In genomic region chr12:45721374-45721773, GRCh38 we compare ENCODE assay signal across 33 cellular contexts. TPM values are rescaled to one million over a fixed set of nuclear protein-coding genes. Genes with fewer than 3 reads are reported as not detected.
DNase-seq lines count a peak whose midpoint lies in the region; ATAC-seq and TF ChIP-seq lines count a peak whose summit lies in the region.
"Had no signal": no experiment of that assay in that cellular context is flagged by ENCODE, and none has a peak within 500 bp of the region (broad histone marks: within the 10 kb centered on the region; RNA-seq: fewer than 3 reads in every experiment).

No MANE protein-coding gene starts in this region.

- intact Hi-C loops in natural killer cell (cut with micrococcal nuclease), result no loop called here

- DNase-seq in activated naive CD8-positive, alpha-beta T cell treated with anti-CD3 and anti-CD28 coated beads for 36 hours, result no peak
- no peak for DNase-seq in activated naive CD8-positive, alpha-beta T cell treated with anti-CD3 and anti-CD28 coated beads, Interleukin-2, amount 50 U/mL, for 24 hours
- no peak for DNase-seq in natural killer cell
- no peak for DNase-seq in hypothalamus (lab: John Stamatoyannopoulos, UW)
- DNase-seq in caudate nucleus (lab: John Stamatoyannopoulos, UW), result no peak
- DNase-seq in RPMI8226, result no peak
- DNase-seq: activated CD4-positive, alpha-beta T cell treated with anti-CD3 and anti-CD28 coated beads, Interleukin-2, amount 50 U/mL, for 48 hours; activated naive CD4-positive, alpha-beta T cell treated with anti-CD3 and anti-CD28 coated beads, Interleukin-2, amount 10 ng/mL, durations not matched to agents 7 days and 5 days; anterior cingulate cortex; DMS 273 treated with DMSO at 0.1 percent for 48 hours; effector memory CD4-positive, alpha-beta T cell; erythroblast; H7; head of caudate nucleus; KBM-7; left ventricle myocardium superior; NCI-H1105; NCI-H187 treated with DMSO at 0.1 percent for 48 hours; NCI-H2171; NCI-H510A; PC-3; SK-N-SH; stimulated activated CD4-positive, alpha-beta T cell treated with anti-CD3 and anti-CD28 coated beads, Interleukin-4, amount 100 ng/mL, for 24 hours; substantia nigra; T-helper 2 cell had no signal

- H3K4me1 Mint-ChIP-seq in activated naive CD8-positive, alpha-beta T cell (ENCODE audit: low read depth), result peaks cover 69% of the 10 kb centered on the region
- H3K4me1 Mint-ChIP-seq in activated naive CD8-positive, alpha-beta T cell treated with anti-CD3 and anti-CD28 coated beads for 36 hours, result peaks cover 47% of the 10 kb centered on the region
- H3K4me1 Mint-ChIP-seq in activated naive CD8-positive, alpha-beta T cell treated with anti-CD3 and anti-CD28 coated beads, Interleukin-2, amount 50 U/mL, for 24 hours, result peaks cover 63% of the 10 kb centered on the region
- H3K4me1 Mint-ChIP-seq in natural killer cell, result peaks cover 60 to 78% of the 10 kb centered on the region in 2 donors

- H3K4me3 Mint-ChIP-seq in activated naive CD8-positive, alpha-beta T cell, result peak overlapping the region; percentile 14
- H3K4me3 Mint-ChIP-seq in activated naive CD8-positive, alpha-beta T cell treated with anti-CD3 and anti-CD28 coated beads for 36 hours, result no peak overlapping the region
- peak overlapping the region; percentile 34 for H3K4me3 Mint-ChIP-seq in activated naive CD8-positive, alpha-beta T cell treated with anti-CD3 and anti-CD28 coated beads, Interleukin-2, amount 50 U/mL, for 24 hours
- H3K4me3 Mint-ChIP-seq in natural killer cell, result peak overlapping the region; percentile 51
- H3K4me3 Mint-ChIP-seq: activated naive CD4-positive, alpha-beta T cell treated with anti-CD3 and anti-CD28 coated beads, Interleukin-2, amount 10 ng/mL, durations not matched to agents 7 days and 5 days; activated T-helper 1 cell treated with anti-CD3 and anti-CD28 coated beads, Interleukin-12 subunit alpha, Interleukin-12 subunit beta, Interleukin-2, Interleukin-4 antibody, amounts not matched to agents 30 ng/mL and 10 ng/mL and 1 ng/mL, durations not matched to agents 14 hours and 24 hours and 36 hours; type B pancreatic cell had no signal

- no peak for TF ChIP-seq CTCF in natural killer cell (IDR thresholded peaks at IDR 0.05)

- no peaks in the 10 kb centered on the region for H3K9me3 Mint-ChIP-seq in activated naive CD8-positive, alpha-beta T cell (ENCODE audit: low read depth)
- H3K9me3 Mint-ChIP-seq in activated naive CD8-positive, alpha-beta T cell treated with anti-CD3 and anti-CD28 coated beads for 36 hours, result no peaks in the 10 kb centered on the region
- H3K9me3 Mint-ChIP-seq in activated naive CD8-positive, alpha-beta T cell treated with anti-CD3 and anti-CD28 coated beads, Interleukin-2, amount 50 U/mL, for 24 hours, result no peaks in the 10 kb centered on the region
- no peaks in the 10 kb centered on the region for H3K9me3 Mint-ChIP-seq in natural killer cell
- H3K9me3 Mint-ChIP-seq: activated naive CD4-positive, alpha-beta T cell treated with anti-CD3 and anti-CD28 coated beads, Interleukin-2, amount 10 ng/mL, durations not matched to agents 7 days and 5 days; activated T-helper 1 cell treated with anti-CD3 and anti-CD28 coated beads, Interleukin-12 subunit alpha, Interleukin-12 subunit beta, Interleukin-2, Interleukin-4 antibody, amounts not matched to agents 30 ng/mL and 10 ng/mL and 1 ng/mL, durations not matched to agents 14 hours and 24 hours and 36 hours; type B pancreatic cell had no signal

- no peak overlapping the region for H3K27ac Mint-ChIP-seq in activated naive CD8-positive, alpha-beta T cell
- no peak overlapping the region for H3K27ac Mint-ChIP-seq in activated naive CD8-positive, alpha-beta T cell treated with anti-CD3 and anti-CD28 coated beads for 36 hours
- peak overlapping the region; percentile 72 for H3K27ac Mint-ChIP-seq in activated naive CD8-positive, alpha-beta T cell treated with anti-CD3 and anti-CD28 coated beads, Interleukin-2, amount 50 U/mL, for 24 hours
- peak overlapping the region in 1 of 2 donors; percentile 5 for H3K27ac Mint-ChIP-seq in natural killer cell
- H3K27ac Mint-ChIP-seq: activated naive CD4-positive, alpha-beta T cell treated with anti-CD3 and anti-CD28 coated beads, Interleukin-2, amount 10 ng/mL, durations not matched to agents 7 days and 5 days; activated T-helper 1 cell treated with anti-CD3 and anti-CD28 coated beads, Interleukin-12 subunit alpha, Interleukin-12 subunit beta, Interleukin-2, Interleukin-4 antibody, amounts not matched to agents 30 ng/mL and 10 ng/mL and 1 ng/mL, durations not matched to agents 14 hours and 24 hours and 36 hours; type B pancreatic cell had no signal

- ATAC-seq in activated naive CD8-positive, alpha-beta T cell treated with anti-CD3 and anti-CD28 coated beads, Interleukin-2, amount 50 U/mL, for 24 hours, result peak; percentile 68
- no peak for ATAC-seq in natural killer cell
- no peak for ATAC-seq in HG03139 (IDR thresholded peaks at IDR 0.05; ENCODE audit: unreplicated experiment)
- ATAC-seq: activated CD4-positive, CD25-positive, alpha-beta regulatory T cell treated with anti-CD3 and anti-CD28 coated beads, Interleukin-2, amount 50 U/mL, for 24 hours; left ventricle myocardium superior; PC-3; Right ventricle myocardium inferior had no signal

- no peaks in the 10 kb centered on the region for H3K27me3 Mint-ChIP-seq in activated naive CD8-positive, alpha-beta T cell
- H3K27me3 Mint-ChIP-seq in activated naive CD8-positive, alpha-beta T cell treated with anti-CD3 and anti-CD28 coated beads for 36 hours, result no peaks in the 10 kb centered on the region
- no peaks in the 10 kb centered on the region for H3K27me3 Mint-ChIP-seq in activated naive CD8-positive, alpha-beta T cell treated with anti-CD3 and anti-CD28 coated beads, Interleukin-2, amount 50 U/mL, for 24 hours
- H3K27me3 Mint-ChIP-seq in natural killer cell (ENCODE audit: low read depth in 2 of 2), result no peaks in the 10 kb centered on the region
- H3K27me3 Mint-ChIP-seq: activated naive CD4-positive, alpha-beta T cell treated with anti-CD3 and anti-CD28 coated beads, Interleukin-2, amount 10 ng/mL, durations not matched to agents 7 days and 5 days; type B pancreatic cell had no signal

- peaks cover 2% of the 10 kb centered on the region for H3K36me3 Mint-ChIP-seq in activated naive CD8-positive, alpha-beta T cell
- peaks cover 19% of the 10 kb centered on the region for H3K36me3 Mint-ChIP-seq in activated naive CD8-positive, alpha-beta T cell treated with anti-CD3 and anti-CD28 coated beads for 36 hours
- peaks cover 5% of the 10 kb centered on the region for H3K36me3 Mint-ChIP-seq in activated naive CD8-positive, alpha-beta T cell treated with anti-CD3 and anti-CD28 coated beads, Interleukin-2, amount 50 U/mL, for 24 hours (ENCODE audit: low read depth)
- no peaks in the 10 kb centered on the region for H3K36me3 Mint-ChIP-seq in natural killer cell

- no peak overlapping the region for H3K27ac ChIP-seq in caudate nucleus (ENCODE audit: low read depth, low read length)
- H3K27ac ChIP-seq: coronary artery, HL-60 had no signal

RNA-seq across cellular contexts. Expression of gene ARID2, which starts 8.1 kb away (rescaled TPM):
- 10 to 100 TPM; 18.5 to 19.9 TPM for total RNA-seq in activated naive CD8-positive, alpha-beta T cell treated with anti-CD3 and anti-CD28 coated beads for 36 hours
- total RNA-seq in natural killer cell, result 10 to 100 TPM; 75.2 to 95.7 (median 79.8) TPM
